Comparison of ENCODE assay signal across 8 cellular contexts in genomic region chr2:134718095-134718955, GRCh38. TPM values are rescaled to one million over a fixed set of nuclear protein-coding genes. Genes with fewer than 3 reads are reported as not detected.
DNase-seq lines count a peak whose midpoint lies in the region; ATAC-seq, FAIRE-seq and TF ChIP-seq lines count a peak whose summit lies in the region.

No MANE protein-coding gene starts in this region.

- no peak overlapping the region for H2AFZ ChIP-seq in HepG2 (ENCODE audit: low read length)

- intact Hi-C loops in breast epithelium (cut with DNase I; ENCODE audit: low total_unique reads) = no loop called here
- intact Hi-C loops in HepG2 (cut with micrococcal nuclease; ENCODE audit: unreplicated experiment) = no loop called here

- H3K9ac ChIP-seq in HepG2 (ENCODE audit: insufficient read depth, low read depth, low read length) = no peak overlapping the region

- H3K9me3 ChIP-seq in KOPT-K1 (ENCODE audit: insufficient read depth, low read length, poor library complexity, severe bottlenecking) (no peaks in the 10 kb centered on the region), breast epithelium (no peaks in the 10 kb centered on the region), HepG2 (ENCODE audit: low read length) (no peaks in the 10 kb centered on the region), thoracic aorta (no peaks in the 10 kb centered on the region)

- H3K36me3 ChIP-seq in KOPT-K1 (ENCODE audit: insufficient read depth, low read length) (no peaks in the 10 kb centered on the region), breast epithelium (no peaks in the 10 kb centered on the region), HepG2 (replicated peaks in 1 of 2; ENCODE audit: control insufficient read depth in 1 of 2, insufficient read depth in 2 of 2, low read length in 2 of 2) (no peaks in the 10 kb centered on the region), thoracic aorta (no peaks in the 10 kb centered on the region)

- H3K27ac ChIP-seq in KOPT-K1 (ENCODE audit: low read depth, low read length, poor library complexity, severe bottlenecking) = peak overlapping the region; percentile 31
- H3K27ac ChIP-seq in breast epithelium = no peak overlapping the region
- H3K27ac ChIP-seq in HepG2 (ENCODE audit: extremely low read length, insufficient read depth, low read length) = no peak overlapping the region
- H3K27ac ChIP-seq in thoracic aorta = no peak overlapping the region

- POLR2A ChIA-PET in HepG2 (lab: Yijun Ruan, JAX) = no interaction called here

- DNase-seq in AG08396 (ENCODE audit: low spot score) (peak; percentile 31), breast epithelium (ENCODE audit: low spot score in 2 of 2) (no peak), HepG2 (ENCODE audit: low spot score) (no peak), thoracic aorta (ENCODE audit: low spot score) (no peak), AML-193 (lab: John Stamatoyannopoulos, UW) (no peak), SKM-1 treated with dmso at 0.1 percent for 144 hours (lab: John Stamatoyannopoulos, UW; ENCODE audit: unreplicated experiment) (no peak)

- in situ Hi-C loops in HepG2 (cut with HindIII; ENCODE audit: extremely low pct_ligation_motif_present, low pct_unique_long_range_greater_than_20kb) = no loop called here

- TF ChIP-seq RAD21 in HepG2 (CRISPR knock-in tag; IDR thresholded peaks at IDR 0.05) = no peak

- TF ChIP-seq POLR2A in breast epithelium (IDR thresholded peaks at IDR 0.05) (no peak), HepG2 (IDR thresholded peaks at IDR 0.05; ENCODE audit: insufficient read depth in 1 of 2, low read depth in 2 of 2, low read length in 2 of 2) (no peak)

- H3K4me3 ChIP-seq in breast epithelium (peak overlapping the region; percentile 16 to 71 (median 58)), HepG2 (replicated peaks in 1 of 3; ENCODE audit: insufficient read depth in 1 of 3, low read depth in 2 of 3, low read length in 3 of 3) (peak overlapping the region in 2 of 3 experiments; percentile 9 to 52; a peak in 4 of 6 replicates), thoracic aorta (peak overlapping the region; percentile 64)

- H3K79me2 ChIP-seq in HepG2 (ENCODE audit: insufficient read depth, low read length) = no peaks in the 10 kb centered on the region

- 23% methylated on average over 20 of the region's 109 CpGs for WGBS in HepG2 (ENCODE audit: low lambda C conversion rate)

- TF ChIP-seq CTCF in breast epithelium (IDR thresholded peaks at IDR 0.05) (no peak), HepG2 (CRISPR knock-in tag; IDR thresholded peaks at IDR 0.05) (no peak), thoracic aorta (IDR thresholded peaks at IDR 0.05) (no peak)

- H3K27me3 ChIP-seq in breast epithelium = peaks cover 0 to 34% of the 10 kb centered on the region in 2 donors
- H3K27me3 ChIP-seq in HepG2 (ENCODE audit: control insufficient read depth in 1 of 2, insufficient read depth in 2 of 2, low read length in 2 of 2) = peaks cover 4 to 82% of the 10 kb centered on the region in 2 experiments; a peak in 4 of 5 replicates
- H3K27me3 ChIP-seq in thoracic aorta (replicated peaks; ENCODE audit: insufficient read depth) = peaks cover 5% of the 10 kb centered on the region

- TF ChIP-seq EP300 in HepG2 (IDR thresholded peaks at IDR 0.05; ENCODE audit: low read depth in 2 of 2, low read length in 2 of 2) (no peak), HepG2 (CRISPR knock-in tag; IDR thresholded peaks at IDR 0.05; ENCODE audit: borderline replicate concordance) (no peak)

- FAIRE-seq in HepG2 (lab: Jason Lieb, UNC) = no peak

- BruUV-seq in HepG2 (replicated peaks; lab: Mats Ljungman, UMichigan) = no TSS peak

- peak overlapping the region; percentile 55 for H3K4me2 ChIP-seq in HepG2 (ENCODE audit: low read depth, low read length)

- H4K20me1 ChIP-seq in HepG2 (ENCODE audit: insufficient read depth, low read length) = peaks cover 2% of the 10 kb centered on the region; the same call in 1 of the 2 replicates

- no peaks in the 10 kb centered on the region for H3K4me1 ChIP-seq in breast epithelium
- no peaks in the 10 kb centered on the region for H3K4me1 ChIP-seq in HepG2 (ENCODE audit: insufficient read depth, low read length)
- H3K4me1 ChIP-seq in thoracic aorta (ENCODE audit: control insufficient read depth in 1 of 2, low read depth in 2 of 2) = peaks cover 0 to 15% of the 10 kb centered on the region in 2 donors

- peak; percentile 37 for ATAC-seq in GM18502 (IDR thresholded peaks at IDR 0.05; ENCODE audit: poor library complexity, unreplicated experiment)
- ATAC-seq in HepG2 = peak; percentile 45
- ATAC-seq in thoracic aorta (ENCODE audit: insufficient number of reproducible peaks, low FRiP score, low read depth) = no peak

- CTCF ChIA-PET in HepG2 (lab: Yijun Ruan, JAX; ENCODE audit: low intra/inter-chr PET ratio, low total read pairs) = no interaction called here

TF ChIP-seq in HepG2, 621 proteins besides CTCF, POLR2A, EP300 and RAD21 (continues in another document):
- TF ChIP-seq EZH2 (conservative IDR thresholded peaks at IDR 0.05; ENCODE audit: low read depth, low read length) = peak; percentile 99
- no peak for TF ChIP-seq CSRNP2 (CRISPR knock-in tag; conservative IDR thresholded peaks at IDR 0.05; ENCODE audit: low read depth)
- TF ChIP-seq ZFP36L2 (CRISPR knock-in tag; IDR thresholded peaks at IDR 0.05) = no peak
- TF ChIP-seq NPAS2 (CRISPR knock-in tag; IDR thresholded peaks at IDR 0.05; ENCODE audit: borderline replicate concordance) = no peak
- no peak for TF ChIP-seq ZNF597 (CRISPR knock-in tag; IDR thresholded peaks at IDR 0.05)
- 0 out of 2 replicates have a peak, but pooled peaks have one; percentile 43 for TF ChIP-seq ZSCAN20 (CRISPR knock-in tag; IDR thresholded peaks at IDR 0.05; ENCODE audit: borderline replicate concordance)
- TF ChIP-seq ZNF326 (CRISPR knock-in tag; IDR thresholded peaks at IDR 0.05; ENCODE audit: borderline replicate concordance) = no peak
- TF ChIP-seq RXRB (CRISPR knock-in tag; IDR thresholded peaks at IDR 0.05; ENCODE audit: borderline replicate concordance) = no peak
- no peak for TF ChIP-seq ELF3 (CRISPR knock-in tag; IDR thresholded peaks at IDR 0.05)
- no peak for TF ChIP-seq RFXAP (CRISPR knock-in tag; IDR thresholded peaks at IDR 0.05; ENCODE audit: borderline replicate concordance)
- no peak for TF ChIP-seq TP53 (CRISPR knock-in tag; conservative IDR thresholded peaks at IDR 0.05)
- TF ChIP-seq ZNF121 (CRISPR knock-in tag; IDR thresholded peaks at IDR 0.05) = no peak
- no peak for TF ChIP-seq MTF1 (CRISPR knock-in tag; IDR thresholded peaks at IDR 0.05)
- TF ChIP-seq SNRNP70 (IDR thresholded peaks at IDR 0.05; ENCODE audit: low read depth, low read length) = no peak

RNA-seq across cellular contexts. Expression of gene TMEM163, which starts 0.5 kb away (rescaled TPM):
- total RNA-seq in breast epithelium = 1 to 10 TPM in 1 of 3 donors, under 1 TPM in 2; 0.32 to 1.5 (median 0.66) TPM
- not detected in 2 replicates for total RNA-seq in HepG2 (2016; rRNA removed; fragmentation: Illumina TruSeq; extraction: Trizol)
- not detected in 2 replicates for total RNA-seq in HepG2 (2016; cell fraction: cytosol; rRNA removed; fragmentation: Illumina TruSeq; extraction: Trizol; ENCODE audit: low read depth)
- total RNA-seq in HepG2 (2016; cell fraction: insoluble cytoplasmic fraction; rRNA removed; fragmentation: Illumina TruSeq; extraction: Trizol) = not detected in 2 replicates
- not detected in 2 replicates for total RNA-seq in HepG2 (2016; cell fraction: membrane; rRNA removed; fragmentation: Illumina TruSeq; extraction: Trizol)
- not detected in 2 replicates for total RNA-seq in HepG2 (2016; cell fraction: nucleus; rRNA removed; fragmentation: Illumina TruSeq; extraction: Trizol)
- 0.05 TPM in 1 of 2 replicates, not detected in the other for polyA plus RNA-seq in HepG2 (2011; rRNA removed)
- polyA plus RNA-seq in HepG2 (2011; cell fraction: cytosol; rRNA removed) = not detected in 2 replicates
- polyA plus RNA-seq in HepG2 (2011; cell fraction: nucleus; rRNA removed) = not detected in 2 replicates
- 0.09 TPM in 1 of 2 replicates, not detected in the other for polyA plus RNA-seq in HepG2 (2012)
- not detected in 2 replicates for polyA plus RNA-seq in HepG2 (2016; cell fraction: cytosol; fragmentation: Illumina TruSeq; extraction: Trizol; ENCODE audit: low read depth)
- not detected in 2 replicates for polyA plus RNA-seq in HepG2 (2016; cell fraction: insoluble cytoplasmic fraction; fragmentation: Illumina TruSeq; extraction: Trizol; ENCODE audit: low read depth)
- polyA plus RNA-seq in HepG2 (2016; cell fraction: membrane; fragmentation: Illumina TruSeq; extraction: Trizol; ENCODE audit: low read depth) = not detected in 2 replicates
- not detected in 2 replicates for polyA plus RNA-seq in HepG2 (2016; cell fraction: nucleus; fragmentation: Illumina TruSeq; extraction: Trizol; ENCODE audit: insufficient read depth, low read depth)
- not detected in 2 replicates for polyA minus RNA-seq in HepG2 (2011; rRNA and poly(A)+ RNA removed; ENCODE audit: low replicate concordance)
- polyA minus RNA-seq in HepG2 (2011; cell fraction: cytosol; rRNA and poly(A)+ RNA removed) = not detected in 2 replicates
- polyA minus RNA-seq in HepG2 (2011; cell fraction: nucleus; rRNA and poly(A)+ RNA removed) = not detected in 2 replicates
- total RNA-seq in thoracic aorta = 1 to 10 TPM in 1 of 2 donors, under 1 TPM in 1; 0.14 to 2.5 TPM
